8 cellular contexts compared by ENCODE assay signal in genomic region chr13:79393564-79394249, GRCh38. TPM values are rescaled to one million over a fixed set of nuclear protein-coding genes. Genes with fewer than 3 reads are reported as not detected.
DNase-seq lines count a peak whose midpoint lies in the region; ATAC-seq lines count a peak whose summit lies in the region.

No MANE protein-coding gene starts in this region.

- H3K27ac Mint-ChIP-seq in activated T-helper 2 cell treated with anti-CD3 and anti-CD28 coated beads, Interferon-gamma antibody, Interleukin-2, Interleukin-4, amounts not matched to agents 10 μg/mL and 5 μg/mL and 100 μg/mL, durations not matched to agents 14 hours and 24 hours and 36 hours: peak overlapping the region; percentile 74
- H3K27ac Mint-ChIP-seq in naive thymus-derived CD4-positive, alpha-beta T cell: peak overlapping the region; percentile 67 to 97 (median 91)

- intact Hi-C loops in activated T-helper 2 cell treated with anti-CD3 and anti-CD28 coated beads, Interferon-gamma antibody, Interleukin-2, Interleukin-4, amounts not matched to agents 10 μg/mL and 5 μg/mL and 100 μg/mL, durations not matched to agents 14 hours and 24 hours and 36 hours (cut with micrococcal nuclease): loop anchor here (1.0 to 5.0 kb wide), 7 partner anchors 8 to 736 kb away; partner anchors contain the start of genes NDFIP2, OBI1 and RBM26
- intact Hi-C loops in naive thymus-derived CD4-positive, alpha-beta T cell (cut with micrococcal nuclease): loop anchor here (1.0 to 10.0 kb wide), 9 partner anchors 11 to 1259 kb away; partner anchors contain the start of genes RBM26 (in 2 of the 2), OBI1 (in 1 of the 2) and POU4F1 (in 1 of the 2)

- CTCF ChIA-PET in naive thymus-derived CD4-positive, alpha-beta T cell (lab: Charles Lee): interaction anchor here (0.6 to 4.5 kb wide), 10 partner anchors 8 to 30 kb away, joined by 3 to 34 read pairs (median 3); partner anchors contain the start of gene RBM26

- H3K36me3 ChIP-seq in naive thymus-derived CD4-positive, alpha-beta T cell (ENCODE audit: control insufficient read depth in 2 of 3, insufficient read depth in 3 of 3, low read length in 3 of 3): peaks cover 0 to 5% (median 0%) of the 10 kb centered on the region in 3 experiments

- H3K4me3 Mint-ChIP-seq in activated T-helper 2 cell treated with anti-CD3 and anti-CD28 coated beads, Interferon-gamma antibody, Interleukin-2, Interleukin-4, amounts not matched to agents 10 μg/mL and 5 μg/mL and 100 μg/mL, durations not matched to agents 14 hours and 24 hours and 36 hours (ENCODE audit: low read depth): peak overlapping the region; percentile 70
- H3K4me3 Mint-ChIP-seq in naive thymus-derived CD4-positive, alpha-beta T cell: peak overlapping the region; percentile 74 to 86 (median 84)

- H3K27me3 Mint-ChIP-seq in activated T-helper 2 cell treated with anti-CD3 and anti-CD28 coated beads, Interferon-gamma antibody, Interleukin-2, Interleukin-4, amounts not matched to agents 10 μg/mL and 5 μg/mL and 100 μg/mL, durations not matched to agents 14 hours and 24 hours and 36 hours (ENCODE audit: low read depth): no peaks in the 10 kb centered on the region
- no peaks in the 10 kb centered on the region for H3K27me3 Mint-ChIP-seq in naive thymus-derived CD4-positive, alpha-beta T cell

- DNase-seq in stimulated activated naive CD4-positive, alpha-beta T cell (lab: John Stamatoyannopoulos, UW): peak; percentile 27 to 71 (median 49)
- DNase-seq in stimulated activated naive CD4-positive, alpha-beta T cell treated with Interleukin-2 at 50 U/mL for 16 hours (lab: John Stamatoyannopoulos, UW): no peak
- DNase-seq in NCI-H2171 treated with DMSO at 0.1 percent for 48 hours (lab: John Stamatoyannopoulos, UW) (peak; percentile 82), globus pallidus (ENCODE audit: low spot score) (no peak), NCI-H446 treated with DMSO at 0.1 percent for 48 hours (lab: John Stamatoyannopoulos, UW) (no peak)
- peak; percentile 32 for DNase-seq in activated T-helper 2 cell treated with anti-CD3 and anti-CD28 coated beads, Interferon-gamma antibody, Interleukin-2, Interleukin-4, amounts not matched to agents 10 μg/mL and 5 μg/mL and 100 μg/mL, durations not matched to agents 14 hours and 24 hours and 36 hours (ENCODE audit: low spot score)
- peak in 7 of 9 donors; percentile 61 to 77 (median 68) for DNase-seq in naive thymus-derived CD4-positive, alpha-beta T cell

- H3K27me3 ChIP-seq in naive thymus-derived CD4-positive, alpha-beta T cell (ENCODE audit: control insufficient read depth in 2 of 2, insufficient read depth in 2 of 2, low read length in 2 of 2): no peaks in the 10 kb centered on the region

- peaks cover 58% of the 10 kb centered on the region for H3K36me3 Mint-ChIP-seq in activated T-helper 2 cell treated with anti-CD3 and anti-CD28 coated beads, Interferon-gamma antibody, Interleukin-2, Interleukin-4, amounts not matched to agents 10 μg/mL and 5 μg/mL and 100 μg/mL, durations not matched to agents 14 hours and 24 hours and 36 hours (ENCODE audit: low read depth)
- H3K36me3 Mint-ChIP-seq in naive thymus-derived CD4-positive, alpha-beta T cell: peaks cover 4 to 36% (median 21%) of the 10 kb centered on the region in 5 donors

- H3K4me1 Mint-ChIP-seq in activated T-helper 2 cell treated with anti-CD3 and anti-CD28 coated beads, Interferon-gamma antibody, Interleukin-2, Interleukin-4, amounts not matched to agents 10 μg/mL and 5 μg/mL and 100 μg/mL, durations not matched to agents 14 hours and 24 hours and 36 hours (ENCODE audit: low read depth): peaks cover 53% of the 10 kb centered on the region
- H3K4me1 Mint-ChIP-seq in naive thymus-derived CD4-positive, alpha-beta T cell: peaks cover 41 to 76% (median 70%) of the 10 kb centered on the region in 7 donors

- peak; percentile 65 for ATAC-seq in HG03039 (IDR thresholded peaks at IDR 0.05; ENCODE audit: unreplicated experiment)
- peak; percentile 86 for ATAC-seq in naive thymus-derived CD4-positive, alpha-beta T cell

- H3K27ac ChIP-seq in naive thymus-derived CD4-positive, alpha-beta T cell (ENCODE audit: low read depth, low read length): peak overlapping the region; percentile 70

- H3K9me3 ChIP-seq in naive thymus-derived CD4-positive, alpha-beta T cell (ENCODE audit: control insufficient read depth in 2 of 3, low read length in 3 of 3): no peaks in the 10 kb centered on the region

- H3K4me1 ChIP-seq in naive thymus-derived CD4-positive, alpha-beta T cell (ENCODE audit: control insufficient read depth in 2 of 2, insufficient read depth in 2 of 2, low read length in 2 of 2): peaks cover 24 to 47% of the 10 kb centered on the region in 2 donors

- H3K9me3 Mint-ChIP-seq in activated T-helper 2 cell treated with anti-CD3 and anti-CD28 coated beads, Interferon-gamma antibody, Interleukin-2, Interleukin-4, amounts not matched to agents 10 μg/mL and 5 μg/mL and 100 μg/mL, durations not matched to agents 14 hours and 24 hours and 36 hours: peaks cover 18% of the 10 kb centered on the region
- peaks cover 0 to 20% (median 6%) of the 10 kb centered on the region in 11 donors for H3K9me3 Mint-ChIP-seq in naive thymus-derived CD4-positive, alpha-beta T cell

- POLR2A ChIA-PET in naive thymus-derived CD4-positive, alpha-beta T cell (lab: Charles Lee): interaction anchor here (1.0 to 5.0 kb wide), 4 partner anchors 9 to 21 kb away, joined by 6 to 82 read pairs (median 16); partner anchors contain the start of gene RBM26

- H3K4me3 ChIP-seq in naive thymus-derived CD4-positive, alpha-beta T cell (ENCODE audit: low read length): peak overlapping the region; percentile 60

RNA-seq across cellular contexts. Expression of gene RBM26, which starts 12.3 kb away (rescaled TPM):
- total RNA-seq in activated T-helper 2 cell treated with anti-CD3 and anti-CD28 coated beads, Interferon-gamma antibody, Interleukin-2, Interleukin-4, amounts not matched to agents 10 μg/mL and 5 μg/mL and 100 μg/mL, durations not matched to agents 14 hours and 24 hours and 36 hours: 93.7 and 94.2 TPM in 2 replicates
- total RNA-seq in naive thymus-derived CD4-positive, alpha-beta T cell: 100 to 1,000 TPM in 2 of 5 experiments, 10 to 100 TPM in 3; 75.4 to 136 (median 85.2) TPM
- polyA plus RNA-seq in naive thymus-derived CD4-positive, alpha-beta T cell: 10 to 100 TPM; 15.7 to 18.8 TPM

Comparison
In these comparisons a context has a peak if more than half of its experiments do, and no peak if none do; other contexts are left out.
1. DNase-seq: peak in stimulated activated naive CD4-positive, alpha-beta T cell (6 of 6), NCI-H2171 treated with DMSO at 0.1 percent for 48 hours (single experiment), activated T-helper 2 cell treated with anti-CD3 and anti-CD28 coated beads, Interferon-gamma antibody, Interleukin-2, Interleukin-4, amounts not matched to agents 10 μg/mL and 5 μg/mL and 100 μg/mL, durations not matched to agents 14 hours and 24 hours and 36 hours (single experiment) and naive thymus-derived CD4-positive, alpha-beta T cell (7 of 9); none in stimulated activated naive CD4-positive, alpha-beta T cell treated with Interleukin-2 at 50 U/mL for 16 hours (single experiment), globus pallidus (single experiment) and NCI-H446 treated with DMSO at 0.1 percent for 48 hours (single experiment).